ENCODE assay signal across 11 cellular contexts in the genomic region with DNA sequence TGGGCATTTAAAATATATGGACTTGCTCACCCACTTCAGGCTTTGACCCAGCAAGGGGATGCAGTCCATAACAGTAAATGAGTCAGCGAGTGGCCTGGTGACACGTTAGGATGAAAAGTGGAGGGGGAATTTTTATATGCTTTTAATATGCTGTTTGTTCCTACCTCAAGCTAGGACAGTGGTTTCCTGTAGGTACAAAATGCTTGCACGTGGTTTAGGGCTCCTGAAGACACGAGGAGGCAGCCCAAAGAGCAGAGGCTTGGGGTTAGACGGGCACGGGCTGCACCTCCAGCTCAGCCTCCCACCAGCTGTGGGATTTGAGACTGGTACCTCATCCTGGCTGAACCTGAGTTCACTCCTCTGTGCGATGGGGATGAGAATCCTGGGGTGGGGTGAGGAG.
DNase-seq lines count a peak whose midpoint lies in the region; ATAC-seq and TF ChIP-seq lines count a peak whose summit lies in the region.
"Had no signal": no experiment of that assay in that cellular context is flagged by ENCODE, and none has a peak within 500 bp of the region (broad histone marks: within the 10 kb centered on the region; RNA-seq: fewer than 3 reads in every experiment).

No MANE protein-coding gene starts in this region.

- H3K9me3 ChIP-seq in BLaER1: no peaks in the 10 kb centered on the region; the same call in 1 of the 2 replicates
- H3K9me3 ChIP-seq: gastrocnemius medialis, SK-N-SH had no signal

- H3K4me3 ChIP-seq in BLaER1: peak overlapping the region; percentile 65; the same call in 1 of the 2 replicates

- no peak overlapping the region for H3K27ac ChIP-seq in BLaER1
- H3K27ac ChIP-seq: coronary artery, gastrocnemius medialis had no signal

- H3K4me1 Mint-ChIP-seq in IgD-negative memory B cell: peaks cover 9% of the 10 kb centered on the region in 3 donors
- H3K4me1 Mint-ChIP-seq in activated T-helper 1 cell treated with anti-CD3 and anti-CD28 coated beads, Interleukin-12 subunit alpha, Interleukin-12 subunit beta, Interleukin-2, Interleukin-4 antibody, amounts not matched to agents 30 ng/mL and 10 ng/mL and 1 ng/mL, durations not matched to agents 14 hours and 24 hours and 36 hours (ENCODE audit: low read depth): peaks cover 24% of the 10 kb centered on the region
- H3K4me1 Mint-ChIP-seq in natural killer cell: peaks cover 15 to 16% of the 10 kb centered on the region in 2 donors

- H3K9me3 Mint-ChIP-seq in IgD-negative memory B cell: no peaks in the 10 kb centered on the region
- H3K9me3 Mint-ChIP-seq in activated T-helper 1 cell treated with anti-CD3 and anti-CD28 coated beads, Interleukin-12 subunit alpha, Interleukin-12 subunit beta, Interleukin-2, Interleukin-4 antibody, amounts not matched to agents 30 ng/mL and 10 ng/mL and 1 ng/mL, durations not matched to agents 14 hours and 24 hours and 36 hours: no peaks in the 10 kb centered on the region
- no peaks in the 10 kb centered on the region for H3K9me3 Mint-ChIP-seq in natural killer cell

- no peak for DNase-seq in activated T-helper 1 cell treated with anti-CD3 and anti-CD28 coated beads, Interleukin-12 subunit alpha, Interleukin-12 subunit beta, Interleukin-2, Interleukin-4 antibody, amounts not matched to agents 30 ng/mL and 10 ng/mL and 1 ng/mL, durations not matched to agents 14 hours and 24 hours and 36 hours (ENCODE audit: low spot score)
- DNase-seq in natural killer cell: no peak
- DNase-seq in stimulated activated CD8-positive, alpha-beta memory T cell treated with anti-CD3 and anti-CD28 coated beads, Interleukin-4, amount 100 ng/mL, for 48 hours: no peak
- no peak for DNase-seq in NCI-H774 (lab: John Stamatoyannopoulos, UW)

- H4K20me1 ChIP-seq in BLaER1: no peaks in the 10 kb centered on the region

- ATAC-seq in natural killer cell (peak in 1 of 3 donors; percentile 31), GM19324 (IDR thresholded peaks at IDR 0.05; ENCODE audit: low FRiP score, unreplicated experiment) (no peak), HG03571 (IDR thresholded peaks at IDR 0.05; ENCODE audit: unreplicated experiment) (no peak)

- peaks cover 13% of the 10 kb centered on the region for H3K27me3 Mint-ChIP-seq in IgD-negative memory B cell
- peaks cover 41% of the 10 kb centered on the region for H3K27me3 Mint-ChIP-seq in activated T-helper 1 cell treated with anti-CD3 and anti-CD28 coated beads, Interleukin-12 subunit alpha, Interleukin-12 subunit beta, Interleukin-2, Interleukin-4 antibody, amounts not matched to agents 30 ng/mL and 10 ng/mL and 1 ng/mL, durations not matched to agents 14 hours and 24 hours and 36 hours (ENCODE audit: insufficient read depth)
- peaks cover 33 to 65% of the 10 kb centered on the region in 2 donors for H3K27me3 Mint-ChIP-seq in natural killer cell (ENCODE audit: low read depth in 2 of 2)

- H3K4me3 Mint-ChIP-seq in IgD-negative memory B cell: peak overlapping the region; percentile 80 to 95 (median 87)
- peak overlapping the region; percentile 71 for H3K4me3 Mint-ChIP-seq in activated T-helper 1 cell treated with anti-CD3 and anti-CD28 coated beads, Interleukin-12 subunit alpha, Interleukin-12 subunit beta, Interleukin-2, Interleukin-4 antibody, amounts not matched to agents 30 ng/mL and 10 ng/mL and 1 ng/mL, durations not matched to agents 14 hours and 24 hours and 36 hours
- H3K4me3 Mint-ChIP-seq in natural killer cell: peak overlapping the region; percentile 85

- no peaks in the 10 kb centered on the region for H3K36me3 ChIP-seq in BLaER1
- H3K36me3 ChIP-seq: gastrocnemius medialis had no signal

- no peaks in the 10 kb centered on the region for H3K36me3 Mint-ChIP-seq in IgD-negative memory B cell
- no peaks in the 10 kb centered on the region for H3K36me3 Mint-ChIP-seq in activated T-helper 1 cell treated with anti-CD3 and anti-CD28 coated beads, Interleukin-12 subunit alpha, Interleukin-12 subunit beta, Interleukin-2, Interleukin-4 antibody, amounts not matched to agents 30 ng/mL and 10 ng/mL and 1 ng/mL, durations not matched to agents 14 hours and 24 hours and 36 hours (ENCODE audit: low read depth)
- no peaks in the 10 kb centered on the region for H3K36me3 Mint-ChIP-seq in natural killer cell

- H3K27ac Mint-ChIP-seq in IgD-negative memory B cell (peak overlapping the region in 1 of 3 donors; percentile 63), natural killer cell (peak overlapping the region in 1 of 2 donors; percentile 19)
- H3K27ac Mint-ChIP-seq in activated T-helper 1 cell treated with anti-CD3 and anti-CD28 coated beads, Interleukin-12 subunit alpha, Interleukin-12 subunit beta, Interleukin-2, Interleukin-4 antibody, amounts not matched to agents 30 ng/mL and 10 ng/mL and 1 ng/mL, durations not matched to agents 14 hours and 24 hours and 36 hours: no peak overlapping the region

- intact Hi-C loops in activated T-helper 1 cell treated with anti-CD3 and anti-CD28 coated beads, Interleukin-12 subunit alpha, Interleukin-12 subunit beta, Interleukin-2, Interleukin-4 antibody, amounts not matched to agents 30 ng/mL and 10 ng/mL and 1 ng/mL, durations not matched to agents 14 hours and 24 hours and 36 hours (cut with micrococcal nuclease): loop anchor here (5.0 kb wide), 1 partner anchor 243 kb away; no protein-coding TSS in a partner anchor
- intact Hi-C loops in natural killer cell (cut with micrococcal nuclease): no loop called here

- no peak overlapping the region for H3K9ac ChIP-seq in BLaER1
- H3K9ac ChIP-seq: SK-N-SH had no signal

- H3K4me1 ChIP-seq in BLaER1: peaks cover 4% of the 10 kb centered on the region; the same call in 1 of the 2 replicates
- H3K4me1 ChIP-seq: gastrocnemius medialis had no signal

- no peak for TF ChIP-seq CTCF in natural killer cell (IDR thresholded peaks at IDR 0.05)

- peak overlapping the region; percentile 77 for H3K4me2 ChIP-seq in BLaER1

- 0 out of 2 replicates have a peak, but pooled peaks cover 4% of the 10 kb centered on the region for H3K27me3 ChIP-seq in BLaER1
